In the genomic region with DNA sequence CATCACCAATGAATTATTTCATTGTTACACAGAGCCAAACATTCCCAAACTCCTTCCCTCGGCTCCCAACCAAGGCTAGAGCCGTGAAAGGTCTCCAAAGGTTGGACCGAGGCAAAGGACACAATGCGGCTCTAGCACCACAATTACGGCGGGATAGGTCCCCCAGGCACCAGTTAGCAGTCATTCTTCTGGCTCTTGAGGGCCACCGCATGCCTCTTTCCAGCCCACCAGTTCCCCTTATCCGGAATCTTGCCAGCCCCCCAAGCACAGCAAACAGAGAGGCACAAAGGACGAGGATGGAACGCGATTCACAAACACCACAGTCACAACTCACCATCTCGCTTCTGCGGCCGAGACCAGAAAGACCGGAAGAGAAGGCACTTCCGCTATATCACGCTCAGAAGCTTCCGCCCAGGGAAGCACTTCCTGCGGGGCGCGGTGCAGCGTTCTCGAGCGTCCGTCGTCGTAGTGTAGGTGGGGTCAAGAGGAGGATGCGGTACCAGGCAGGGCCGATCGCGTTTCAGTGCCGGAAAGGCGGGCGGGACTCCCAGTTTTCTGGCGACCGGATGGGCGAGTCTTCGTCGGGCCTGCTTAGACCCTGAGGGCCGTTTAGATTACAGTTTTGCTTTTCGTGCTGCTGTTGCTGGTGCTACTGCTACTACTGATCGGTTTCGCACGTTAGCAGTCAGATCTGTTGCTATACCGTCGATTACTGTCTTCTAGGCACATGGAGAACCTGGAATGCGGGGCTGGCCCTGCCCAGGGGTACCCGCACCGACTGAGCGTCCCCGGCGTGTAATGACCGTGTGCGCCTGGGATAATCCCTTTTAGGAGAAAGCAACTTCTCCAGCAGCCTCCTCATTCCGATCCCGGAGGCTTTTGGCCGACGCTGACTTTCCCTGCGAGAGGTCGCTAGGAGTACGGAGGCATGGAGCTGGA, we compare ENCODE assay signal across 8 cellular contexts. TPM values are rescaled to one million over a fixed set of nuclear protein-coding genes. Genes with fewer than 3 reads are reported as not detected.
DNase-seq lines count a peak whose midpoint lies in the region; ATAC-seq lines count a peak whose summit lies in the region.

RPL37 (minus strand) TSS at position 374 of the 939 bp plus-strand sequence; CDS start at position 337, 37 bp downstream.

- peaks cover 27 to 40% of the 10 kb centered on the region in 2 donors for H3K4me1 Mint-ChIP-seq in effector memory CD8-positive, alpha-beta T cell (ENCODE audit: low read depth in 2 of 2)
- H3K4me1 Mint-ChIP-seq in memory B cell: peaks cover 23% of the 10 kb centered on the region

- peak; percentile 97 for ATAC-seq in GM21360 (IDR thresholded peaks at IDR 0.05; ENCODE audit: unreplicated experiment)
- peak; percentile 89 for ATAC-seq in effector memory CD8-positive, alpha-beta T cell (replicated peaks)
- peak; percentile 96 for ATAC-seq in memory B cell (ENCODE audit: low read depth)

- peak within 1 kb of the TSS; percentile 91 to 96 for H3K4me3 Mint-ChIP-seq in effector memory CD8-positive, alpha-beta T cell
- peak within 1 kb of the TSS; percentile 97 for H3K4me3 Mint-ChIP-seq in memory B cell

- no peaks in the 10 kb centered on the region for H3K9me3 Mint-ChIP-seq in effector memory CD8-positive, alpha-beta T cell
- no peaks in the 10 kb centered on the region for H3K9me3 Mint-ChIP-seq in memory B cell

- peak within 1 kb of the TSS; percentile 96 to 99 for H3K27ac Mint-ChIP-seq in effector memory CD8-positive, alpha-beta T cell
- peak within 1 kb of the TSS; percentile 95 for H3K27ac Mint-ChIP-seq in memory B cell

- no peaks in the 10 kb centered on the region for H3K27me3 Mint-ChIP-seq in effector memory CD8-positive, alpha-beta T cell
- no peaks in the 10 kb centered on the region for H3K27me3 Mint-ChIP-seq in memory B cell

- DNase-seq in COLO668 (lab: John Stamatoyannopoulos, UW; ENCODE audit: unreplicated experiment) (peak; percentile 97), HT1080 (ENCODE audit: low read depth) (peak; percentile 97), NOMO-1 treated with DMSO at 0.1 percent for 48 hours (lab: John Stamatoyannopoulos, UW; ENCODE audit: unreplicated experiment) (peak; percentile 100), memory B cell (ENCODE audit: low spot score in 2 of 2) (peak; percentile 82 to 85)
- DNase-seq in activated CD8-positive, alpha-beta memory T cell treated with anti-CD3 and anti-CD28 coated beads for 4 hours (ENCODE audit: low read depth in 2 of 2): peak; percentile 82 to 86
- peak; percentile 82 to 86 (median 85) for DNase-seq in effector memory CD8-positive, alpha-beta T cell
- peak; percentile 85 for DNase-seq in stimulated activated CD8-positive, alpha-beta memory T cell treated with anti-CD3 and anti-CD28 coated beads, Interleukin-12 subunit alpha, Interleukin-12 subunit beta, amount 100 ng/mL, for 24 hours (ENCODE audit: extremely low read depth)

- H3K36me3 Mint-ChIP-seq in effector memory CD8-positive, alpha-beta T cell (ENCODE audit: insufficient read depth): peaks cover 57% of the 10 kb centered on the region
- H3K36me3 Mint-ChIP-seq in memory B cell: peaks cover 17% of the 10 kb centered on the region

RNA-seq across cellular contexts. Expression of gene RPL37, which starts in this region (rescaled TPM):
- total RNA-seq in HT1080 (2014; rRNA removed; shearing (Covaris generic)): 2,054 and 2,634 TPM in 2 replicates
- 158 and 171 TPM in 2 replicates for polyA plus RNA-seq in HT1080 (2015; cell fraction: cytosol; rRNA removed)
- polyA plus RNA-seq in HT1080 (2015; cell fraction: nucleus; rRNA removed): 60.8 and 65.1 TPM in 2 replicates

Comparison
In these comparisons a context has a peak if more than half of its experiments do, and no peak if none do; other contexts are left out.
1. Peak in every context shown above with its lines: DNase-seq and ATAC-seq.